ENCODE assay signal across 16 cellular contexts in the genomic region with DNA sequence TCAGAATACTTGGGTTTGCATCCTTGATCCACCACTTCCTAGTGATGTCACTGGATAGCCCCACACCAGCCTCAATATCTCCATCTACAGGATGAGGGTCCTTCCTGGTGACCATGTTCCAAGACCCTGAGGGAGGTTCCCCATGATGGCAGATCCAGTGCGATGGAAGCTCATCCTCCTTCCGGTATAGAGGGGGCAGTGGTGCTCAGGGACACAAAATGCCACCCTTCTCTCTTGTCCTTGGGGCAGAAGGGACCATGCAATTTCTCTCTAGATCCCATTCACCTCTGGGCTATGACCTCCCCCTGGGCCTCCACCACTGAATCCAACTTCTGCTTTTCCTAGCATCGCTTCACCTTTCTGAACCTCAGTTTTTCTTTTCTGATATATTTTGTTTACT. TPM values are rescaled to one million over a fixed set of nuclear protein-coding genes. Genes with fewer than 3 reads are reported as not detected.
DNase-seq lines count a peak whose midpoint lies in the region; ATAC-seq and TF ChIP-seq lines count a peak whose summit lies in the region.
"Had no signal": no experiment of that assay in that cellular context is flagged by ENCODE, and none has a peak within 500 bp of the region (broad histone marks: within the 10 kb centered on the region; RNA-seq: fewer than 3 reads in every experiment).

No MANE protein-coding gene starts in this region.

- CTCF ChIA-PET in Caco-2 (lab: Charles Lee) (interaction anchor here (1.2 kb wide), 2 partner anchors 34 to 60 kb away, joined by 5 read pairs; no protein-coding TSS in a partner anchor), IMR-90 (lab: Yijun Ruan, JAX) (interaction anchor here (1.6 kb wide), 1 partner anchor 108 kb away, joined by 3 read pairs; no protein-coding TSS in a partner anchor), T-cell (lab: Charles Lee) (no interaction called here)

- H3K4me1 ChIP-seq in Caco-2 (peaks cover 25% of the 10 kb centered on the region), IMR-90 (ENCODE audit: control insufficient read depth, insufficient read depth, low read length) (peaks cover 12% of the 10 kb centered on the region), hepatocyte (ENCODE audit: insufficient read depth) (peaks cover 9% of the 10 kb centered on the region), sigmoid colon (peaks cover 0 to 19% (median 9%) of the 10 kb centered on the region in 4 donors)

- H3K4me3 Mint-ChIP-seq in Caco-2 (ENCODE audit: unreplicated experiment): no peak overlapping the region
- H3K4me3 Mint-ChIP-seq in T-cell: no peak overlapping the region

- H3K9ac ChIP-seq in IMR-90 (ENCODE audit: low read depth, low read length): no peak overlapping the region
- H3K9ac ChIP-seq: BLaER1 had no signal

- H2BK120ac ChIP-seq in IMR-90 (ENCODE audit: low read depth, low read length): no peak overlapping the region

- H3K14ac ChIP-seq in IMR-90 (replicated peaks; ENCODE audit: low read depth, low read length): 0 out of 2 replicates have a peak overlapping the region, but pooled peaks have one; percentile 5

- no peak for TF ChIP-seq CTCF in Caco-2 (IDR thresholded peaks at IDR 0.05; ENCODE audit: insufficient read depth in 1 of 2, low read depth in 1 of 2, low read length in 1 of 2, severe bottlenecking in 1 of 2, unreplicated experiment in 1 of 2)
- no peak for TF ChIP-seq CTCF in IMR-90 (conservative IDR thresholded peaks at IDR 0.05; ENCODE audit: low read depth, low read length)
- no peak for TF ChIP-seq CTCF in hepatocyte (IDR thresholded peaks at IDR 0.05; ENCODE audit: poor library complexity)
- TF ChIP-seq CTCF in sigmoid colon (IDR thresholded peaks at IDR 0.05): no peak

- H3K9me3 Mint-ChIP-seq in Caco-2 (ENCODE audit: unreplicated experiment) (no peaks in the 10 kb centered on the region), T-cell (no peaks in the 10 kb centered on the region)

- peaks cover 0 to 23% of the 10 kb centered on the region in 2 experiments; a peak in 2 of 4 replicates for H3K79me1 ChIP-seq in IMR-90 (ENCODE audit: low read depth in 1 of 2, low read length in 2 of 2)

- in situ Hi-C loops in IMR-90 (cut with MboI; ENCODE audit: low sequenced_read_pairs): loop anchor here (10.0 kb wide), 1 partner anchor 325 kb away; no protein-coding TSS in a partner anchor

- POLR2A ChIA-PET in Caco-2 (lab: Charles Lee) (interaction anchor here (0.5 kb wide), 1 partner anchor 45 kb away, joined by 3 read pairs; no protein-coding TSS in a partner anchor), IMR-90 (lab: Charles Lee; ENCODE audit: unreplicated experiment) (no interaction called here), T-cell (lab: Charles Lee) (no interaction called here)

- peak overlapping the region; percentile 38; the same call in 1 of the 2 replicates for H2AK5ac ChIP-seq in IMR-90 (ENCODE audit: low read depth, low read length)

- DNase-seq in Caco-2 (no peak), IMR-90 (no peak), hepatocyte (ENCODE audit: low spot score) (no peak), sigmoid colon (peak; percentile 40), T-cell (no peak), NCI-H1930 (lab: John Stamatoyannopoulos, UW) (no peak)
- DNase-seq: NCI-H1105 treated with DMSO at 0.1 percent for 48 hours, NCI-H187, NCI-H2171, NCI-H446 treated with DMSO at 0.1 percent for 48 hours, NCI-H748 treated with DMSO at 0.1 percent for 48 hours, SJCRH30 had no signal

- ATAC-seq in IMR-90 (ENCODE audit: low read depth): no peak
- no peak for ATAC-seq in HG03378 (IDR thresholded peaks at IDR 0.05; ENCODE audit: unreplicated experiment)
- ATAC-seq in T-cell (replicated peaks in 1 of 4): no peak
- no peak for ATAC-seq in HG03342 (IDR thresholded peaks at IDR 0.05; ENCODE audit: unreplicated experiment)
- ATAC-seq: GM12878 had no signal

- H3K36me3 ChIP-seq in Caco-2 (ENCODE audit: control insufficient read depth, insufficient read depth, low read length) (no peaks in the 10 kb centered on the region), IMR-90 (ENCODE audit: control insufficient read depth, insufficient read depth, low read length) (no peaks in the 10 kb centered on the region), hepatocyte (replicated peaks; ENCODE audit: insufficient read depth, low read depth) (no peaks in the 10 kb centered on the region), sigmoid colon (no peaks in the 10 kb centered on the region)
- H3K36me3 ChIP-seq: BLaER1, SJCRH30 had no signal

- peaks cover 16% of the 10 kb centered on the region for H3K36me3 Mint-ChIP-seq in Caco-2 (ENCODE audit: insufficient read depth, unreplicated experiment)
- H3K36me3 Mint-ChIP-seq in T-cell: no peaks in the 10 kb centered on the region

- no peaks in the 10 kb centered on the region for H3K9me2 ChIP-seq in hepatocyte (replicated peaks; ENCODE audit: insufficient read depth)

- H3K4me2 ChIP-seq in IMR-90 (ENCODE audit: low read depth, low read length): no peak overlapping the region
- no peak overlapping the region for H3K4me2 ChIP-seq in hepatocyte
- H3K4me2 ChIP-seq: BLaER1 had no signal

- H4K91ac ChIP-seq in IMR-90 (ENCODE audit: insufficient read depth, low read depth, low read length): no peak overlapping the region

- H3K18ac ChIP-seq in IMR-90 (ENCODE audit: low read depth, low read length): no peak overlapping the region

- no peak overlapping the region for H3K4ac ChIP-seq in IMR-90 (ENCODE audit: low read depth, low read length)

- H3K9me1 ChIP-seq in IMR-90 (ENCODE audit: insufficient read depth, low read length): peaks cover 6% of the 10 kb centered on the region

- no peak overlapping the region for H4K5ac ChIP-seq in IMR-90 (ENCODE audit: low read depth, low read length)

- no peak overlapping the region for H2BK5ac ChIP-seq in IMR-90 (ENCODE audit: low read depth, low read length, poor library complexity, severe bottlenecking)

- H3K27me3 Mint-ChIP-seq in Caco-2 (ENCODE audit: insufficient read depth, unreplicated experiment): no peaks in the 10 kb centered on the region
- H3K27me3 Mint-ChIP-seq in T-cell: no peaks in the 10 kb centered on the region

- no peak overlapping the region for H3K27ac ChIP-seq in IMR-90 (ENCODE audit: insufficient read depth, low read length)
- peak overlapping the region; percentile 20 for H3K27ac ChIP-seq in hepatocyte
- H3K27ac ChIP-seq in sigmoid colon: no peak overlapping the region
- H3K27ac ChIP-seq: BLaER1, SJCRH30 had no signal

- no peak overlapping the region for H2AK9ac ChIP-seq in IMR-90 (replicated peaks; ENCODE audit: low read depth, low read length, poor library complexity)

- H3K27me3 ChIP-seq in Caco-2 (replicated peaks; ENCODE audit: control insufficient read depth, insufficient read depth, low read length): no peaks in the 10 kb centered on the region
- no peaks in the 10 kb centered on the region for H3K27me3 ChIP-seq in IMR-90 (ENCODE audit: control insufficient read depth, insufficient read depth, low read length)
- H3K27me3 ChIP-seq in hepatocyte: no peaks in the 10 kb centered on the region
- no peaks in the 10 kb centered on the region for H3K27me3 ChIP-seq in sigmoid colon
- H3K27me3 ChIP-seq: BLaER1, SJCRH30 had no signal

- H3K4me3 ChIP-seq in Caco-2 (ENCODE audit: low read depth, low read length) (no peak overlapping the region), IMR-90 (ENCODE audit: insufficient read depth, low read depth, low read length) (no peak overlapping the region), hepatocyte (no peak overlapping the region), sigmoid colon (no peak overlapping the region)
- H3K4me3 ChIP-seq: BLaER1, GM12878, SJCRH30 had no signal

- BruUV-seq in Caco-2 (replicated peaks; lab: Mats Ljungman, UMichigan) (TSS peak; percentile 27), IMR-90 (replicated peaks; lab: Mats Ljungman, UMichigan) (no TSS peak)

- intact Hi-C loops in Caco-2 (cut with micrococcal nuclease; ENCODE audit: unreplicated experiment): loop anchor here (10.0 kb wide), 2 partner anchors 125 to 165 kb away; a partner anchor contains a TSS
- intact Hi-C loops in IMR-90 (cut with micrococcal nuclease): no loop called here
- intact Hi-C loops in sigmoid colon (cut with DNase I): loop anchor here (10.0 kb wide), 2 partner anchors 335 to 425 kb away; a partner anchor contains a TSS

- peaks cover 29% of the 10 kb centered on the region for H3K4me1 Mint-ChIP-seq in Caco-2 (ENCODE audit: low read depth, unreplicated experiment)
- peaks cover 7 to 11% (median 9%) of the 10 kb centered on the region in 3 donors for H3K4me1 Mint-ChIP-seq in T-cell

- no peak for TF ChIP-seq POLR2A in IMR-90 (IDR thresholded peaks at IDR 0.05; ENCODE audit: low read depth, low read length)
- TF ChIP-seq POLR2A in sigmoid colon (IDR thresholded peaks at IDR 0.05): no peak

- no peak for TF ChIP-seq RAD21 in IMR-90 (IDR thresholded peaks at IDR 0.05; ENCODE audit: low read length)

- H4K8ac ChIP-seq in IMR-90 (ENCODE audit: low read depth in 2 of 2, low read length in 2 of 2): no peak overlapping the region

- H3K79me2 ChIP-seq in hepatocyte: no peaks in the 10 kb centered on the region

- H4K20me1 ChIP-seq in IMR-90 (ENCODE audit: insufficient read depth, low read length) (no peaks in the 10 kb centered on the region; the same call in 1 of the 2 replicates), hepatocyte (ENCODE audit: insufficient read depth, poor library complexity, severe bottlenecking) (no peaks in the 10 kb centered on the region)
- H4K20me1 ChIP-seq: BLaER1 had no signal

- H3K56ac ChIP-seq in IMR-90 (ENCODE audit: extremely low read depth, insufficient read depth, low read length): no peak overlapping the region

- TF ChIP-seq EP300 in sigmoid colon (IDR thresholded peaks at IDR 0.05): no peak

- dilution Hi-C loops in IMR-90 (cut with HindIII; ENCODE audit: low sequenced_read_pairs, unreplicated experiment): loop anchor here (25.0 kb wide), 1 partner anchor 478 kb away; a partner anchor contains a TSS

- H3K9me3 ChIP-seq in Caco-2: no peaks in the 10 kb centered on the region
- no peaks in the 10 kb centered on the region for H3K9me3 ChIP-seq in IMR-90 (ENCODE audit: control insufficient read depth, insufficient read depth, low read length)
- H3K9me3 ChIP-seq in hepatocyte (ENCODE audit: low read depth): no peaks in the 10 kb centered on the region
- no peaks in the 10 kb centered on the region for H3K9me3 ChIP-seq in sigmoid colon
- H3K9me3 ChIP-seq: BLaER1, SJCRH30 had no signal

- WGBS in IMR-90 (ENCODE audit: extremely low coverage in 2 of 2, insufficient read length in 1 of 2), 2 experiments: no CpG with 5 or more reads among the region's 3 CpGs
- 98% methylated on average over 3 of the region's 3 CpGs for WGBS in hepatocyte (ENCODE audit: low lambda C conversion rate, missing lambda C conversion rate)
- 93 to 98% methylated on average over 3 of the region's 3 CpGs for WGBS in sigmoid colon, 2 donors

- H2AFZ ChIP-seq in IMR-90 (replicated peaks; ENCODE audit: low read length, poor library complexity) (no peak overlapping the region), hepatocyte (no peak overlapping the region)

- no peak overlapping the region for H2BK20ac ChIP-seq in IMR-90 (ENCODE audit: low read depth, low read length)

- peak overlapping the region; percentile 85 for H3K27ac Mint-ChIP-seq in Caco-2 (ENCODE audit: unreplicated experiment)
- H3K27ac Mint-ChIP-seq in T-cell: no peak overlapping the region

- H2BK15ac ChIP-seq in IMR-90 (ENCODE audit: low read depth, low read length): no peak overlapping the region

- no peak overlapping the region for H3K23ac ChIP-seq in IMR-90 (ENCODE audit: low read depth, low read length)

RNA-seq across cellular contexts. Expression of a gene that starts 5.4 kb away (rescaled TPM):
- total RNA-seq in Caco-2 (2022) (29.1 and 29.3 TPM in 2 replicates), IMR-90 (2012; rRNA removed) (63.0 and 81.6 TPM in 2 replicates), hepatocyte (29.2 and 30.1 TPM in 2 replicates), sigmoid colon (10 to 100 TPM; 19.3 to 31.0 (median 27.3) TPM), T-cell (10 to 100 TPM; 19.7 to 37.6 (median 32.4) TPM)
- polyA plus RNA-seq in IMR-90 (2012; rRNA removed) (10.6 and 14.1 TPM in 2 replicates), hepatocyte (10.1 and 10.4 TPM in 2 replicates), sigmoid colon (1 to 10 TPM; 4.2 to 8.9 (median 8.6) TPM)
- 8.0 and 8.1 TPM in 2 replicates for polyA plus RNA-seq in IMR-90 (2012; cell fraction: cytosol; rRNA removed)
- polyA plus RNA-seq in IMR-90 (2012; cell fraction: nucleus; rRNA removed; ENCODE audit: low replicate concordance): 4.5 and 18.3 TPM in 2 replicates

Comparison
In these comparisons a context has a peak if more than half of its experiments do, and no peak if none do; other contexts are left out.
1. CTCF ChIA-PET loops: an anchor here in Caco-2 (1.2 kb wide) and IMR-90 (1.6 kb wide); none called in T-cell.